20 cellular contexts compared by ENCODE assay signal in genomic region chr3:186998937-186999368, GRCh38.
DNase-seq lines count a peak whose midpoint lies in the region; ATAC-seq, FAIRE-seq and TF ChIP-seq lines count a peak whose summit lies in the region.
"Had no signal": no experiment of that assay in that cellular context is flagged by ENCODE, and none has a peak within 500 bp of the region (broad histone marks: within the 10 kb centered on the region; RNA-seq: fewer than 3 reads in every experiment).

No MANE protein-coding gene starts in this region.

- H3K4me2 ChIP-seq in neuronal stem cell (ENCODE audit: insufficient read depth, low read length, poor library complexity, severe bottlenecking), result no peak overlapping the region

- H3K27ac ChIP-seq in neuronal stem cell (replicated peaks; ENCODE audit: low read length), result no peak overlapping the region
- H3K27ac ChIP-seq: gastrocnemius medialis, psoas muscle had no signal

- ATAC-seq in effector memory CD8-positive, alpha-beta T cell (replicated peaks), result no peak
- ATAC-seq: gastrocnemius medialis, left colon, psoas muscle had no signal

- no peak overlapping the region for H2BK15ac ChIP-seq in neuronal stem cell (ENCODE audit: low read length)

- H3K9ac ChIP-seq in neuronal stem cell (ENCODE audit: low read depth, low read length, poor library complexity), result no peak overlapping the region

- H3K4me1 ChIP-seq in neuronal stem cell (ENCODE audit: control insufficient read depth in 2 of 2, insufficient read depth in 1 of 2, low read depth in 1 of 2, low read length in 2 of 2), result peaks cover 4 to 6% of the 10 kb centered on the region in 2 donors
- H3K4me1 ChIP-seq: BE2C, gastrocnemius medialis, psoas muscle had no signal

- no peak overlapping the region for H3K14ac ChIP-seq in neuronal stem cell (ENCODE audit: low read length)

- no peak overlapping the region for H3K4me3 Mint-ChIP-seq in effector memory CD8-positive, alpha-beta T cell
- no peak overlapping the region for H3K4me3 Mint-ChIP-seq in type B pancreatic cell
- H3K4me3 Mint-ChIP-seq: activated T-helper 1 cell treated with anti-CD3 and anti-CD28 coated beads, Interleukin-12 subunit alpha, Interleukin-12 subunit beta, Interleukin-2, Interleukin-4 antibody, amounts not matched to agents 30 ng/mL and 10 ng/mL and 1 ng/mL, durations not matched to agents 14 hours and 24 hours and 36 hours had no signal

- H3K79me1 ChIP-seq in neuronal stem cell (ENCODE audit: low read depth, low read length), result peaks cover 3% of the 10 kb centered on the region

- H3K36me3 ChIP-seq in neuronal stem cell (replicated peaks in 1 of 2; ENCODE audit: control insufficient read depth in 2 of 2, insufficient read depth in 2 of 2, low read length in 2 of 2), result peaks cover 0 to 3% of the 10 kb centered on the region in 2 donors
- H3K36me3 ChIP-seq: BE2C, gastrocnemius medialis had no signal

- H4K91ac ChIP-seq in neuronal stem cell (ENCODE audit: low read depth, low read length, poor library complexity), result no peak overlapping the region

- H3K9me3 ChIP-seq in neuronal stem cell (replicated peaks in 1 of 2; ENCODE audit: control insufficient read depth in 2 of 2, insufficient read depth in 1 of 2, low read depth in 1 of 2, low read length in 2 of 2), result no peaks in the 10 kb centered on the region
- H3K9me3 ChIP-seq: BE2C, gastrocnemius medialis, psoas muscle, tibial artery had no signal

- H2AFZ ChIP-seq in neuronal stem cell (ENCODE audit: low read length), result no peak overlapping the region

- FAIRE-seq in GM19239 (lab: Jason Lieb, UNC), result peak; percentile 37
- FAIRE-seq: endothelial cell of umbilical vein had no signal

- no peak overlapping the region for H2AK5ac ChIP-seq in neuronal stem cell (ENCODE audit: low read depth, low read length)

- no peaks in the 10 kb centered on the region for H3K27me3 Mint-ChIP-seq in effector memory CD8-positive, alpha-beta T cell
- no peaks in the 10 kb centered on the region for H3K27me3 Mint-ChIP-seq in type B pancreatic cell

- no peaks in the 10 kb centered on the region for H3K9me3 Mint-ChIP-seq in effector memory CD8-positive, alpha-beta T cell
- peaks cover 4% of the 10 kb centered on the region for H3K9me3 Mint-ChIP-seq in type B pancreatic cell

- no CpG with 5 or more reads among the region's 9 CpGs for WGBS in neuronal stem cell (ENCODE audit: extremely low coverage in 2 of 2, insufficient read length in 2 of 2, insufficient replicate concordance in 1 of 2), 2 donors

- no peak overlapping the region for H2BK5ac ChIP-seq in neuronal stem cell (ENCODE audit: low read length)

- no peak overlapping the region for H2BK120ac ChIP-seq in neuronal stem cell (ENCODE audit: low read depth, low read length)

- TF ChIP-seq CTCF in type B pancreatic cell (conservative IDR thresholded peaks at IDR 0.05), result no peak

- no peak overlapping the region for H4K8ac ChIP-seq in neuronal stem cell (ENCODE audit: low read depth, low read length)

- DNase-seq in GM19239 (ENCODE audit: insufficient read length, low spot score) (no peak), NCI-H2029 (lab: John Stamatoyannopoulos, UW) (peak; percentile 55), neuronal stem cell (ENCODE audit: low spot score) (no peak), globus pallidus (ENCODE audit: low spot score) (no peak), hippocampal formation (lab: John Stamatoyannopoulos, UW) (no peak), HuH-7.5 (ENCODE audit: low spot score) (no peak), type B pancreatic cell (ENCODE audit: extremely low spot score, unreplicated experiment) (no peak)
- DNase-seq in effector memory CD8-positive, alpha-beta T cell, result no peak
- DNase-seq: BE2C; central memory CD4-positive, alpha-beta T cell; DND-41; gastrocnemius medialis; HCEC 1CT; left colon; NCI-H1417 treated with DMSO at 0.1 percent for 48 hours; psoas muscle; T1000; tibial artery had no signal

- no peaks in the 10 kb centered on the region for H3K27me3 ChIP-seq in neuronal stem cell (ENCODE audit: control insufficient read depth in 3 of 3, insufficient read depth in 3 of 3, low read depth in 1 of 3, low read length in 3 of 3)
- H3K27me3 ChIP-seq: BE2C, gastrocnemius medialis, tibial artery had no signal

- H3K23ac ChIP-seq in neuronal stem cell (ENCODE audit: low read depth, low read length, poor library complexity), result no peak overlapping the region

- H3K18ac ChIP-seq in neuronal stem cell (ENCODE audit: low read length), result peak overlapping the region; percentile 19

- peak overlapping the region; percentile 1 to 15 for H3K27ac Mint-ChIP-seq in effector memory CD8-positive, alpha-beta T cell
- no peak overlapping the region for H3K27ac Mint-ChIP-seq in type B pancreatic cell

- H2BK12ac ChIP-seq in neuronal stem cell (ENCODE audit: low read length), result no peak overlapping the region

- H3K36me3 Mint-ChIP-seq in effector memory CD8-positive, alpha-beta T cell (ENCODE audit: insufficient read depth), result peaks cover 31% of the 10 kb centered on the region
- H3K36me3 Mint-ChIP-seq in type B pancreatic cell, result no peaks in the 10 kb centered on the region

- no peak overlapping the region for H3K4ac ChIP-seq in neuronal stem cell (ENCODE audit: low read length)

- H3K4me3 ChIP-seq in neuronal stem cell (ENCODE audit: low read length in 2 of 2), result no peak overlapping the region
- H3K4me3 ChIP-seq: gastrocnemius medialis, psoas muscle, tibial artery had no signal

- peaks cover 31 to 51% of the 10 kb centered on the region in 2 donors for H3K4me1 Mint-ChIP-seq in effector memory CD8-positive, alpha-beta T cell (ENCODE audit: low read depth in 2 of 2)
- H3K4me1 Mint-ChIP-seq in type B pancreatic cell (ENCODE audit: unreplicated experiment), result peaks cover 8% of the 10 kb centered on the region
